ENCODE assay signal across 25 cellular contexts in the genomic region with DNA sequence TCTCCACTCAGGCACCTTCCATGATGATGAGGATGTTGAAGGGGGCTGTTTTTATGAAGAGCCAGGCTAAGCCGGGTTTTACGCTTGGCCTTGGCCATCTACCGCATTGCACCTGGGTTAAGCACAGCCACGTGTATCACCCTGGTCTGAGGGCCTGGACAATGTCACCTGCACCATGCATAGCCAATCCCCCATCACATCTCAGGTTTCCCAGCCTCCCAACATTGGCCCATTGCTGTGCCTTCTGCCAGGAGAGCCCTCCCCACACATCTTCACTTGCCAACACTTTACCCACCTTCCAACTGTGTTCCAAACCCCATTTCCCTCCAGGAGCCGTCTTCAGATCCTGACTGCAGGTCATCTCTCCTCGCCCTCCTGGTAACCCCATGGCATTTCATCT.
A peak's percentile ranks its signal among the peaks of the same experiment; 100 is the strongest.
DNase-seq lines count a peak whose midpoint lies in the region; ATAC-seq, FAIRE-seq and TF ChIP-seq lines count a peak whose summit lies in the region.
"Had no signal": no experiment of that assay in that cellular context is flagged by ENCODE, and none has a peak within 500 bp of the region (broad histone marks: within the 10 kb centered on the region; RNA-seq: fewer than 3 reads in every experiment).

No MANE protein-coding gene starts in this region.

- H3K4me3 ChIP-seq in BLaER1 treated with 17β-estradiol and CSF1 and Interleukin-3, amounts not matched to agents 10 nM and 100 nM: no peak overlapping the region
- H3K4me3 ChIP-seq in H1 (ENCODE audit: extremely low read depth in 1 of 4, insufficient read depth in 2 of 4, low read depth in 3 of 4, low read length in 4 of 4): no peak overlapping the region
- H3K4me3 ChIP-seq in neuronal stem cell (ENCODE audit: low read length in 2 of 2): no peak overlapping the region
- H3K4me3 ChIP-seq: GM23248, HAP-1, SJSA1 had no signal

- H3K14ac ChIP-seq in H1 (ENCODE audit: insufficient read length) (no peak overlapping the region), neuronal stem cell (ENCODE audit: low read length) (no peak overlapping the region)

- H3K18ac ChIP-seq in H1 (ENCODE audit: extremely low read depth, low read length) (peak overlapping the region; percentile 24; the same call in 1 of the 2 replicates), neuronal stem cell (ENCODE audit: low read length) (peak overlapping the region; percentile 32)

- no peak for TF ChIP-seq EP300 in H1 (IDR thresholded peaks at IDR 0.05; ENCODE audit: borderline replicate concordance in 1 of 2, low read depth in 2 of 2, low read length in 2 of 2)

- DNase-seq in H1 (ENCODE audit: low read depth in 1 of 2, low spot score in 2 of 2): no peak
- DNase-seq in neuronal stem cell (ENCODE audit: low spot score): no peak
- DNase-seq in urothelium cell line (ENCODE audit: low spot score): no peak
- no peak for DNase-seq in foreskin keratinocyte
- no peak for DNase-seq in KG1 (lab: John Stamatoyannopoulos, UW)
- DNase-seq: 8988T; ACHN; CD4-positive, alpha-beta T cell; DMS53; GM23248; HFFc6; MM.1S; NCI-H1417; NCI-H1694; NCI-H2029 treated with DMSO at 0.1 percent for 48 hours; NCI-H2227 treated with DMSO at 0.1 percent for 48 hours; NCI-H526 treated with DMSO at 0.1 percent for 48 hours; Right ventricle myocardium superior; RPMI8226 had no signal

- no peaks in the 10 kb centered on the region for H3K27me3 ChIP-seq in BLaER1 treated with 17β-estradiol and CSF1 and Interleukin-3, amounts not matched to agents 10 nM and 100 nM
- no peaks in the 10 kb centered on the region for H3K27me3 ChIP-seq in H1 (replicated peaks in 1 of 4; ENCODE audit: control insufficient read depth in 3 of 4, extremely low read depth in 1 of 4, insufficient read depth in 3 of 4, low read length in 3 of 4)
- no peaks in the 10 kb centered on the region for H3K27me3 ChIP-seq in neuronal stem cell (ENCODE audit: control insufficient read depth in 3 of 3, insufficient read depth in 3 of 3, low read depth in 1 of 3, low read length in 3 of 3)
- H3K27me3 ChIP-seq in foreskin keratinocyte: no peaks in the 10 kb centered on the region
- H3K27me3 ChIP-seq: SJSA1 had no signal

- no peaks in the 10 kb centered on the region for H3K79me1 ChIP-seq in H1 (ENCODE audit: low read depth, low read length)
- H3K79me1 ChIP-seq in neuronal stem cell (ENCODE audit: low read depth, low read length): no peaks in the 10 kb centered on the region

- no peaks in the 10 kb centered on the region; the same call in 1 of the 2 replicates for H3K23me2 ChIP-seq in H1 (ENCODE audit: low read depth, low read length)

- no peak overlapping the region for H2AK5ac ChIP-seq in H1 (ENCODE audit: low read depth, low read length)
- no peak overlapping the region for H2AK5ac ChIP-seq in neuronal stem cell (ENCODE audit: low read depth, low read length)

- no peaks in the 10 kb centered on the region for H3K9me3 ChIP-seq in BLaER1 treated with 17β-estradiol and CSF1 and Interleukin-3, amounts not matched to agents 10 nM and 100 nM (replicated peaks in 1 of 11)
- H3K9me3 ChIP-seq in H1 (ENCODE audit: insufficient read depth in 2 of 2, low read depth in 1 of 2, low read length in 1 of 2) (no peaks in the 10 kb centered on the region), neuronal stem cell (replicated peaks in 1 of 2; ENCODE audit: control insufficient read depth in 2 of 2, insufficient read depth in 1 of 2, low read depth in 1 of 2, low read length in 2 of 2) (no peaks in the 10 kb centered on the region)
- H3K9me3 ChIP-seq: HAP-1, SJSA1 had no signal

- TF ChIP-seq CTCF in H1 (IDR thresholded peaks at IDR 0.05; ENCODE audit: control extremely low read depth in 1 of 3, insufficient read depth in 1 of 3, low read depth in 1 of 3, low read length in 3 of 3): no peak
- TF ChIP-seq CTCF in foreskin keratinocyte (conservative IDR thresholded peaks at IDR 0.05): no peak

- POLR2A ChIA-PET in H1 (lab: Charles Lee; ENCODE audit: partially characterized antibody): no interaction called here

- H4K5ac ChIP-seq in H1 (ENCODE audit: insufficient read length, low read depth, low read length): no peak overlapping the region

- H3K36me3 ChIP-seq in BLaER1 treated with 17β-estradiol and CSF1 and Interleukin-3, amounts not matched to agents 10 nM and 100 nM: peaks cover 0 to 56% (median 13%) of the 10 kb centered on the region in 11 experiments; a peak in 10 of 22 replicates
- H3K36me3 ChIP-seq in H1 (ENCODE audit: control insufficient read depth in 2 of 4, insufficient read depth in 4 of 4, low read length in 3 of 4) (peaks cover 0 to 2% (median 0%) of the 10 kb centered on the region in 4 experiments; a peak in 1 of 8 replicates), neuronal stem cell (replicated peaks in 1 of 2; ENCODE audit: control insufficient read depth in 2 of 2, insufficient read depth in 2 of 2, low read length in 2 of 2) (peaks cover 36 to 92% of the 10 kb centered on the region in 2 donors)
- H3K36me3 ChIP-seq: HAP-1 had no signal

- FAIRE-seq in H1 (lab: Jason Lieb, UNC) (no peak), urothelium cell line (lab: Jason Lieb, UNC) (peak; percentile 9)
- FAIRE-seq: D721Med had no signal

- 0 out of 2 replicates have a peak overlapping the region, but pooled peaks have one; percentile 44 for H2BK5ac ChIP-seq in H1 (ENCODE audit: low read depth, low read length)
- H2BK5ac ChIP-seq in neuronal stem cell (ENCODE audit: low read length): no peak overlapping the region

- no peak overlapping the region for H2AFZ ChIP-seq in H1 (ENCODE audit: low read length)
- H2AFZ ChIP-seq in neuronal stem cell (ENCODE audit: low read length): no peak overlapping the region
- H2AFZ ChIP-seq: GM23248 had no signal

- no peak overlapping the region for H3K4ac ChIP-seq in H1 (replicated peaks; ENCODE audit: insufficient read length, low read depth, low read length)
- no peak overlapping the region for H3K4ac ChIP-seq in neuronal stem cell (ENCODE audit: low read length)

- H3K4me1 ChIP-seq in BLaER1 treated with 17β-estradiol and CSF1 and Interleukin-3, amounts not matched to agents 10 nM and 100 nM: peaks cover 16 to 53% (median 19%) of the 10 kb centered on the region in 10 experiments
- H3K4me1 ChIP-seq in H1 (replicated peaks in 1 of 4; ENCODE audit: control insufficient read depth in 3 of 4, insufficient read depth in 4 of 4, low read length in 3 of 4): no peaks in the 10 kb centered on the region
- H3K4me1 ChIP-seq in neuronal stem cell (ENCODE audit: control insufficient read depth in 2 of 2, insufficient read depth in 1 of 2, low read depth in 1 of 2, low read length in 2 of 2): no peaks in the 10 kb centered on the region
- no peaks in the 10 kb centered on the region for H3K4me1 ChIP-seq in foreskin keratinocyte
- H3K4me1 ChIP-seq: HAP-1, SJSA1 had no signal

- TF ChIP-seq RAD21 in H1 (IDR thresholded peaks at IDR 0.05 in 1 of 2, conservative IDR thresholded peaks at IDR 0.05 in 1 of 2; ENCODE audit: low read depth in 2 of 2, low read length in 2 of 2): no peak

- ATAC-seq in foreskin keratinocyte (no peak), GM19467 (IDR thresholded peaks at IDR 0.05; ENCODE audit: unreplicated experiment) (no peak)

- CTCF ChIA-PET in H1 (lab: Charles Lee; ENCODE audit: partially characterized antibody): interaction anchor here (1.2 kb wide), 2 partner anchors 58 to 141 kb away, joined by 3 read pairs; no protein-coding TSS in a partner anchor

- 87% methylated on average over 6 of the region's 6 CpGs; no CpG with 5 or more reads in 1 of the 2 experiments for WGBS in H1 (ENCODE audit: extremely low coverage in 1 of 2, insufficient coverage in 1 of 2, insufficient read length in 1 of 2, insufficient replicate concordance in 2 of 2, low coverage in 1 of 2, low lambda C conversion rate in 2 of 2, missing lambda C conversion rate in 1 of 2), 2 experiments
- no CpG with 5 or more reads among the region's 6 CpGs for WGBS in neuronal stem cell (ENCODE audit: extremely low coverage in 2 of 2, insufficient read length in 2 of 2, insufficient replicate concordance in 1 of 2), 2 donors

- no peak overlapping the region for H3K56ac ChIP-seq in H1 (replicated peaks; ENCODE audit: insufficient read length, low read depth, low read length)

- no peak for TF ChIP-seq POLR2A in H1 (IDR thresholded peaks at IDR 0.05; ENCODE audit: control extremely low read depth in 1 of 2, low read depth in 2 of 2, low read length in 2 of 2)

- H3K27ac ChIP-seq in BLaER1 treated with 17β-estradiol and CSF1 and Interleukin-3, amounts not matched to agents 10 nM and 100 nM: no peak overlapping the region
- no peak overlapping the region for H3K27ac ChIP-seq in H1 (ENCODE audit: low read depth, low read length)
- no peak overlapping the region for H3K27ac ChIP-seq in neuronal stem cell (replicated peaks; ENCODE audit: low read length)
- no peak overlapping the region for H3K27ac ChIP-seq in foreskin keratinocyte
- H3K27ac ChIP-seq: GM23248, KMS-11, SJSA1 had no signal

- H4K20me1 ChIP-seq in BLaER1 treated with 17β-estradiol and CSF1 and Interleukin-3, amounts not matched to agents 10 nM and 100 nM: no peaks in the 10 kb centered on the region
- H4K20me1 ChIP-seq in H1 (replicated peaks in 1 of 2; ENCODE audit: control insufficient read depth in 1 of 2, insufficient read depth in 2 of 2, low read length in 2 of 2): no peaks in the 10 kb centered on the region

- H3K9ac ChIP-seq in BLaER1 treated with 17β-estradiol and CSF1 and Interleukin-3, amounts not matched to agents 10 nM and 100 nM: no peak overlapping the region
- H3K9ac ChIP-seq in H1 (replicated peaks in 1 of 4; ENCODE audit: extremely low read depth in 1 of 4, low read depth in 3 of 4, low read length in 3 of 4): no peak overlapping the region
- H3K9ac ChIP-seq in neuronal stem cell (ENCODE audit: low read depth, low read length, poor library complexity): peak overlapping the region; percentile 13
- H3K9ac ChIP-seq: GM23248, KMS-11 had no signal

- H3K4me2 ChIP-seq in BLaER1 treated with 17β-estradiol and CSF1 and Interleukin-3, amounts not matched to agents 10 nM and 100 nM: peak overlapping the region; percentile 47 to 73 (median 62); a peak in 18 of 22 replicates
- H3K4me2 ChIP-seq in H1 (ENCODE audit: insufficient read depth in 1 of 2, low read depth in 2 of 2, low read length in 2 of 2) (no peak overlapping the region), neuronal stem cell (ENCODE audit: insufficient read depth, low read length, poor library complexity, severe bottlenecking) (no peak overlapping the region)
- H3K4me2 ChIP-seq: KMS-11 had no signal

- no peak overlapping the region for H3K23ac ChIP-seq in H1 (ENCODE audit: insufficient read length)
- H3K23ac ChIP-seq in neuronal stem cell (ENCODE audit: low read depth, low read length, poor library complexity): peak overlapping the region; percentile 56

- H3K79me2 ChIP-seq in H1 (ENCODE audit: control insufficient read depth in 1 of 2, insufficient read depth in 2 of 2, low read length in 2 of 2): no peaks in the 10 kb centered on the region

- H2BK120ac ChIP-seq in H1 (replicated peaks; ENCODE audit: low read depth, low read length): no peak overlapping the region
- H2BK120ac ChIP-seq in neuronal stem cell (ENCODE audit: low read depth, low read length): no peak overlapping the region

- H2BK12ac ChIP-seq in H1 (ENCODE audit: low read depth, low read length) (peak overlapping the region; percentile 51; the same call in 1 of the 2 replicates), neuronal stem cell (ENCODE audit: low read length) (no peak overlapping the region)

- H2BK20ac ChIP-seq in H1 (ENCODE audit: low read length): no peak overlapping the region

- no peak overlapping the region for H2BK15ac ChIP-seq in H1 (ENCODE audit: low read length)
- H2BK15ac ChIP-seq in neuronal stem cell (ENCODE audit: low read length): no peak overlapping the region

- H4K91ac ChIP-seq in H1 (replicated peaks; ENCODE audit: insufficient read length, low read length) (no peak overlapping the region), neuronal stem cell (ENCODE audit: low read depth, low read length, poor library complexity) (no peak overlapping the region)

- H4K8ac ChIP-seq in H1 (ENCODE audit: extremely low read depth, insufficient read depth, low read length): no peak overlapping the region
- H4K8ac ChIP-seq in neuronal stem cell (ENCODE audit: low read depth, low read length): no peak overlapping the region

Comparison
In these comparisons a context has a peak if more than half of its experiments do, and no peak if none do; other contexts are left out.
1. H3K4me2 ChIP-seq: peak in BLaER1 treated with 17β-estradiol and CSF1 and Interleukin-3, amounts not matched to agents 10 nM and 100 nM (11 of 11); none in H1 (0 of 2) and neuronal stem cell (single experiment).